ENCODE assay signal across 18 cellular contexts in genomic region chr9:34045903-34046302, GRCh38. TPM values are rescaled to one million over a fixed set of nuclear protein-coding genes. Genes with fewer than 3 reads are reported as not detected.
DNase-seq lines count a peak whose midpoint lies in the region; TF ChIP-seq lines count a peak whose summit lies in the region.
"Had no signal": no experiment of that assay in that cellular context is flagged by ENCODE, and none has a peak within 500 bp of the region (broad histone marks: within the 10 kb centered on the region; RNA-seq: fewer than 3 reads in every experiment).

No MANE protein-coding gene starts in this region.

- H3K9me3 ChIP-seq in mesenchymal stem cell (ENCODE audit: control insufficient read depth, low read length), result no peaks in the 10 kb centered on the region
- H3K9me3 ChIP-seq: body of pancreas, lower lobe of right lung, SK-N-SH had no signal

- H2BK15ac ChIP-seq in mesenchymal stem cell (ENCODE audit: low read depth, poor library complexity, severe bottlenecking), result no peak overlapping the region

- peaks cover 71% of the 10 kb centered on the region for H3K79me2 ChIP-seq in ACC112 (ENCODE audit: control insufficient read depth, insufficient read depth, low read length, unreplicated experiment)

- peak overlapping the region; percentile 96 for H3K4me3 Mint-ChIP-seq in HFFc6
- H3K4me3 Mint-ChIP-seq in activated T-helper 2 cell treated with anti-CD3 and anti-CD28 coated beads, Interferon-gamma antibody, Interleukin-2, Interleukin-4, amounts not matched to agents 10 μg/mL and 5 μg/mL and 100 μg/mL, durations not matched to agents 14 hours and 24 hours and 36 hours (ENCODE audit: low read depth), result no peak overlapping the region

- DNase-seq in HFFc6 (no peak), mesenchymal stem cell (no peak), nucleus accumbens (lab: John Stamatoyannopoulos, UW) (no peak), ecto neural progenitor cell (ENCODE audit: low spot score) (no peak), mesenteric fat pad (ENCODE audit: low spot score) (no peak), HK-2 (ENCODE audit: unreplicated experiment) (no peak)
- no peak for DNase-seq in activated T-helper 2 cell treated with anti-CD3 and anti-CD28 coated beads, Interferon-gamma antibody, Interleukin-2, Interleukin-4, amounts not matched to agents 10 μg/mL and 5 μg/mL and 100 μg/mL, durations not matched to agents 14 hours and 24 hours and 36 hours (ENCODE audit: low spot score)
- DNase-seq: activated CD4-positive, alpha-beta T cell treated with anti-CD3 and anti-CD28 coated beads, Interleukin-2, amount 50 U/mL, for 48 hours; activated effector memory CD4-positive, alpha-beta T cell treated with Interleukin-2 at 50 U/mL for 16 hours; body of pancreas; DMS53; lower lobe of right lung; NCI-H1092 treated with DMSO at 0.1 percent for 48 hours; NCI-H226; SK-N-SH had no signal

- TF ChIP-seq CTCF in HFFc6 (IDR thresholded peaks at IDR 0.05), result no peak

- 83% methylated on average over 3 of the region's 3 CpGs for WGBS in mesenchymal stem cell

- peak overlapping the region; percentile 2; the same call in 1 of the 2 replicates for H3K4me3 ChIP-seq in ACC112 (ENCODE audit: low read depth, low read length)
- H3K4me3 ChIP-seq in mesenchymal stem cell (ENCODE audit: insufficient read depth in 1 of 2, low read depth in 1 of 2, low read length in 2 of 2), result no peak overlapping the region
- H3K4me3 ChIP-seq: body of pancreas, lower lobe of right lung had no signal

- H2AFZ ChIP-seq in ACC112 (ENCODE audit: low read length, unreplicated experiment) (no peak overlapping the region), mesenchymal stem cell (ENCODE audit: low read depth, low read length) (no peak overlapping the region)

- H4K8ac ChIP-seq in mesenchymal stem cell (ENCODE audit: low read length), result no peak overlapping the region

- H3K4me1 ChIP-seq in ACC112 (ENCODE audit: control insufficient read depth, insufficient read depth, low read length, unreplicated experiment) (peaks cover 12% of the 10 kb centered on the region), mesenchymal stem cell (ENCODE audit: control insufficient read depth, insufficient read depth, low read depth, low read length) (peaks cover 8% of the 10 kb centered on the region)

- peaks cover 3% of the 10 kb centered on the region for H3K79me1 ChIP-seq in mesenchymal stem cell (replicated peaks; ENCODE audit: low read length, poor library complexity, severe bottlenecking)

- H3K4ac ChIP-seq in mesenchymal stem cell (ENCODE audit: low read depth in 1 of 2, low read length in 2 of 2), result no peak overlapping the region

- no peak overlapping the region for H3K4me2 ChIP-seq in mesenchymal stem cell (ENCODE audit: low read length, poor library complexity, severe bottlenecking)

- no peak overlapping the region for H3K27ac ChIP-seq in ACC112 (ENCODE audit: low read depth, low read length)
- H3K27ac ChIP-seq in mesenchymal stem cell (ENCODE audit: low read length, poor library complexity, severe bottlenecking), result no peak overlapping the region
- H3K27ac ChIP-seq: body of pancreas, lower lobe of right lung had no signal

- H3K4me1 Mint-ChIP-seq in HFFc6 (ENCODE audit: low read depth), result peaks cover 33% of the 10 kb centered on the region
- H3K4me1 Mint-ChIP-seq in activated T-helper 2 cell treated with anti-CD3 and anti-CD28 coated beads, Interferon-gamma antibody, Interleukin-2, Interleukin-4, amounts not matched to agents 10 μg/mL and 5 μg/mL and 100 μg/mL, durations not matched to agents 14 hours and 24 hours and 36 hours (ENCODE audit: low read depth), result peaks cover 24% of the 10 kb centered on the region

- H2BK12ac ChIP-seq in mesenchymal stem cell (ENCODE audit: low read length in 2 of 2), result no peak overlapping the region

- H3K9me3 Mint-ChIP-seq in HFFc6, result no peaks in the 10 kb centered on the region
- no peaks in the 10 kb centered on the region for H3K9me3 Mint-ChIP-seq in activated T-helper 2 cell treated with anti-CD3 and anti-CD28 coated beads, Interferon-gamma antibody, Interleukin-2, Interleukin-4, amounts not matched to agents 10 μg/mL and 5 μg/mL and 100 μg/mL, durations not matched to agents 14 hours and 24 hours and 36 hours
- H3K9me3 Mint-ChIP-seq: stimulated activated memory B cell treated with anti-CD40 and anti-IgM and Interleukin-4, amounts not matched to agents 10 μg/mL and 1 μg/mL and 100 μg/mL, for 72 hours had no signal

- no peak overlapping the region for H2AK5ac ChIP-seq in mesenchymal stem cell (ENCODE audit: low read length, severe bottlenecking)

- no peak overlapping the region for H3K23ac ChIP-seq in mesenchymal stem cell (ENCODE audit: low read length in 2 of 2)

- H2BK120ac ChIP-seq in mesenchymal stem cell (ENCODE audit: low read depth, low read length), result no peak overlapping the region

- H3K36me3 ChIP-seq in ACC112 (ENCODE audit: insufficient read depth, low read length), result peaks cover 6% of the 10 kb centered on the region; the same call in 1 of the 2 replicates
- H3K36me3 ChIP-seq in mesenchymal stem cell (ENCODE audit: control insufficient read depth in 1 of 2, insufficient read depth in 2 of 2, low read depth in 1 of 2, low read length in 2 of 2), result peaks cover 17 to 18% of the 10 kb centered on the region in 2 experiments
- H3K36me3 ChIP-seq: lower lobe of right lung had no signal

- no peaks in the 10 kb centered on the region for H3K27me3 ChIP-seq in ACC112 (ENCODE audit: insufficient read depth, low read length)
- no peaks in the 10 kb centered on the region for H3K27me3 ChIP-seq in mesenchymal stem cell (ENCODE audit: control insufficient read depth in 1 of 2, insufficient read depth in 1 of 2, low read length in 2 of 2)
- H3K27me3 ChIP-seq: body of pancreas had no signal

- intact Hi-C loops in activated T-helper 2 cell treated with anti-CD3 and anti-CD28 coated beads, Interferon-gamma antibody, Interleukin-2, Interleukin-4, amounts not matched to agents 10 μg/mL and 5 μg/mL and 100 μg/mL, durations not matched to agents 14 hours and 24 hours and 36 hours (cut with micrococcal nuclease), result no loop called here

- peaks cover 4% of the 10 kb centered on the region; the same call in 1 of the 2 replicates for H3K27me3 Mint-ChIP-seq in HFFc6 (ENCODE audit: insufficient read depth)
- no peaks in the 10 kb centered on the region for H3K27me3 Mint-ChIP-seq in activated T-helper 2 cell treated with anti-CD3 and anti-CD28 coated beads, Interferon-gamma antibody, Interleukin-2, Interleukin-4, amounts not matched to agents 10 μg/mL and 5 μg/mL and 100 μg/mL, durations not matched to agents 14 hours and 24 hours and 36 hours (ENCODE audit: low read depth)
- H3K27me3 Mint-ChIP-seq: B cell; stimulated activated memory B cell treated with anti-CD40 and anti-IgM and Interleukin-4, amounts not matched to agents 10 μg/mL and 1 μg/mL and 100 μg/mL, for 72 hours had no signal

- no peak overlapping the region for H2BK5ac ChIP-seq in mesenchymal stem cell (ENCODE audit: low read depth, low read length, poor library complexity, severe bottlenecking)

- H3K9ac ChIP-seq in mesenchymal stem cell (ENCODE audit: low read length), result peak overlapping the region; percentile 0
- H3K9ac ChIP-seq: SK-N-SH had no signal

- no peak overlapping the region for H3K18ac ChIP-seq in mesenchymal stem cell (ENCODE audit: low read depth in 1 of 2, low read length in 2 of 2)

- peaks cover 9% of the 10 kb centered on the region; the same call in 1 of the 2 replicates for H3K36me3 Mint-ChIP-seq in HFFc6 (ENCODE audit: low read depth)
- H3K36me3 Mint-ChIP-seq in activated T-helper 2 cell treated with anti-CD3 and anti-CD28 coated beads, Interferon-gamma antibody, Interleukin-2, Interleukin-4, amounts not matched to agents 10 μg/mL and 5 μg/mL and 100 μg/mL, durations not matched to agents 14 hours and 24 hours and 36 hours (ENCODE audit: low read depth), result peaks cover 25% of the 10 kb centered on the region
- H3K36me3 Mint-ChIP-seq: stimulated activated memory B cell treated with anti-CD40 and anti-IgM and Interleukin-4, amounts not matched to agents 10 μg/mL and 1 μg/mL and 100 μg/mL, for 72 hours had no signal

- H3K27ac Mint-ChIP-seq in HFFc6, result peak overlapping the region; percentile 42
- peak overlapping the region; percentile 39 for H3K27ac Mint-ChIP-seq in activated T-helper 2 cell treated with anti-CD3 and anti-CD28 coated beads, Interferon-gamma antibody, Interleukin-2, Interleukin-4, amounts not matched to agents 10 μg/mL and 5 μg/mL and 100 μg/mL, durations not matched to agents 14 hours and 24 hours and 36 hours
- H3K27ac Mint-ChIP-seq: B cell; stimulated activated memory B cell treated with anti-CD40 and anti-IgM and Interleukin-4, amounts not matched to agents 10 μg/mL and 1 μg/mL and 100 μg/mL, for 72 hours had no signal

- H3K14ac ChIP-seq in mesenchymal stem cell (ENCODE audit: low read length in 2 of 2), result no peak overlapping the region

- H4K91ac ChIP-seq in mesenchymal stem cell (ENCODE audit: low read length), result no peak overlapping the region

RNA-seq across cellular contexts. Expression of gene UBAP2, which starts 2.8 kb away (rescaled TPM):
- 10 to 100 TPM; 28.7 to 34.9 (median 32.8) TPM for total RNA-seq in HFFc6 (2021; fragmentation: NEBNext Ultra II Directional; extraction: Animal tissue kit (Norgen Biotek cat#: 25700))
- total RNA-seq in activated T-helper 2 cell treated with anti-CD3 and anti-CD28 coated beads, Interferon-gamma antibody, Interleukin-2, Interleukin-4, amounts not matched to agents 10 μg/mL and 5 μg/mL and 100 μg/mL, durations not matched to agents 14 hours and 24 hours and 36 hours, result 52.8 and 54.8 TPM in 2 replicates
- polyA plus RNA-seq in mesenchymal stem cell (2013, experiment 1 of 2), result 22.7 TPM
- polyA plus RNA-seq in mesenchymal stem cell (2013, experiment 2 of 2), result 21.7 TPM
- 27.0 TPM for total RNA-seq in mesenteric fat pad
